In genomic region chr17:42027961-42028790, GRCh38 we compare ENCODE assay signal across 1 cellular context.
TF ChIP-seq lines count a peak whose summit lies in the region.

No MANE protein-coding gene starts in this region.

TF ChIP-seq in HepG2, 621 proteins besides CTCF, POLR2A, EP300 and RAD21 (continues in another document):
- TF ChIP-seq PHF8 (CRISPR knock-in tag; IDR thresholded peaks at IDR 0.05): peak; percentile 56
- 0 out of 2 replicates have a peak, but pooled peaks have one; percentile 26 for TF ChIP-seq FOXA3 (CRISPR knock-in tag; IDR thresholded peaks at IDR 0.05)
- peak; percentile 38; the same call in 1 of the 2 replicates for TF ChIP-seq TARDBP (CRISPR knock-in tag; IDR thresholded peaks at IDR 0.05)
- TF ChIP-seq ZNF468 (CRISPR knock-in tag; IDR thresholded peaks at IDR 0.05): no peak
- TF ChIP-seq ZNF674 (CRISPR knock-in tag; IDR thresholded peaks at IDR 0.05; ENCODE audit: low read depth): no peak
- peak; percentile 76; the same call in 1 of the 2 replicates for TF ChIP-seq YEATS2 (CRISPR knock-in tag; IDR thresholded peaks at IDR 0.05; ENCODE audit: borderline replicate concordance)
- no peak for TF ChIP-seq TBP (CRISPR knock-in tag; IDR thresholded peaks at IDR 0.05)
- TF ChIP-seq HOMEZ (CRISPR knock-in tag; IDR thresholded peaks at IDR 0.05; ENCODE audit: low read depth): no peak; the same call in 1 of the 2 replicates
- TF ChIP-seq KMT2A (CRISPR knock-in tag; IDR thresholded peaks at IDR 0.05): no peak
- no peak for TF ChIP-seq ZNF839 (CRISPR knock-in tag; IDR thresholded peaks at IDR 0.05; ENCODE audit: borderline replicate concordance)
- TF ChIP-seq ZNF644 (CRISPR knock-in tag; IDR thresholded peaks at IDR 0.05; ENCODE audit: low read depth): peak; percentile 37; the same call in 1 of the 2 replicates
- 0 out of 2 replicates have a peak, but pooled peaks have one; percentile 37 for TF ChIP-seq ZNF3 (CRISPR knock-in tag; IDR thresholded peaks at IDR 0.05)
- TF ChIP-seq ATF2 (CRISPR knock-in tag; IDR thresholded peaks at IDR 0.05): peak; percentile 34; the same call in 1 of the 2 replicates
- TF ChIP-seq ZNF567 (CRISPR knock-in tag; IDR thresholded peaks at IDR 0.05; ENCODE audit: borderline replicate concordance): 0 out of 2 replicates have a peak, but pooled peaks have one; percentile 44
- 0 out of 2 replicates have a peak, but pooled peaks have one; percentile 11 for TF ChIP-seq ZNF720 (CRISPR knock-in tag; IDR thresholded peaks at IDR 0.05)
- peak; percentile 20; the same call in 1 of the 2 replicates for TF ChIP-seq ZBTB7B (CRISPR knock-in tag; IDR thresholded peaks at IDR 0.05)
- TF ChIP-seq MZF1 (CRISPR knock-in tag; IDR thresholded peaks at IDR 0.05; ENCODE audit: borderline replicate concordance): no peak
- TF ChIP-seq NR0B2 (CRISPR knock-in tag; IDR thresholded peaks at IDR 0.05): peak; percentile 68; the same call in 1 of the 2 replicates
- no peak for TF ChIP-seq ZBTB43 (CRISPR knock-in tag; conservative IDR thresholded peaks at IDR 0.05)
- TF ChIP-seq PRDM10 (CRISPR knock-in tag; IDR thresholded peaks at IDR 0.05; ENCODE audit: low read depth): 0 out of 2 replicates have a peak, but pooled peaks have one; percentile 54
- 0 out of 2 replicates have a peak, but pooled peaks have one; percentile 37 for TF ChIP-seq THRA (CRISPR knock-in tag; IDR thresholded peaks at IDR 0.05; ENCODE audit: borderline replicate concordance)
- peak; percentile 55; the same call in 1 of the 2 replicates for TF ChIP-seq HOXA5 (CRISPR knock-in tag; IDR thresholded peaks at IDR 0.05)
- TF ChIP-seq HNRNPLL (IDR thresholded peaks at IDR 0.05; ENCODE audit: low read depth, low read length, poor library complexity, severe bottlenecking): no peak
- no peak for TF ChIP-seq NR2C2 (CRISPR knock-in tag; IDR thresholded peaks at IDR 0.05; ENCODE audit: borderline replicate concordance)
- TF ChIP-seq RXRB (CRISPR knock-in tag; IDR thresholded peaks at IDR 0.05; ENCODE audit: borderline replicate concordance): peak; percentile 16; the same call in 1 of the 2 replicates
- no peak for TF ChIP-seq ZBTB40 (IDR thresholded peaks at IDR 0.05)
- TF ChIP-seq ZBTB40 (CRISPR knock-in tag; IDR thresholded peaks at IDR 0.05): peak; percentile 57; the same call in 1 of the 2 replicates
- TF ChIP-seq ZNF781 (CRISPR knock-in tag; IDR thresholded peaks at IDR 0.05; ENCODE audit: borderline replicate concordance, not compliant biosample characterization): peak; percentile 37
- peak; percentile 31; the same call in 1 of the 2 replicates for TF ChIP-seq ARID4A (CRISPR knock-in tag; IDR thresholded peaks at IDR 0.05; ENCODE audit: borderline replicate concordance)
- peak; percentile 67 for TF ChIP-seq THAP11 (CRISPR knock-in tag; IDR thresholded peaks at IDR 0.05)
